In the genomic region with DNA sequence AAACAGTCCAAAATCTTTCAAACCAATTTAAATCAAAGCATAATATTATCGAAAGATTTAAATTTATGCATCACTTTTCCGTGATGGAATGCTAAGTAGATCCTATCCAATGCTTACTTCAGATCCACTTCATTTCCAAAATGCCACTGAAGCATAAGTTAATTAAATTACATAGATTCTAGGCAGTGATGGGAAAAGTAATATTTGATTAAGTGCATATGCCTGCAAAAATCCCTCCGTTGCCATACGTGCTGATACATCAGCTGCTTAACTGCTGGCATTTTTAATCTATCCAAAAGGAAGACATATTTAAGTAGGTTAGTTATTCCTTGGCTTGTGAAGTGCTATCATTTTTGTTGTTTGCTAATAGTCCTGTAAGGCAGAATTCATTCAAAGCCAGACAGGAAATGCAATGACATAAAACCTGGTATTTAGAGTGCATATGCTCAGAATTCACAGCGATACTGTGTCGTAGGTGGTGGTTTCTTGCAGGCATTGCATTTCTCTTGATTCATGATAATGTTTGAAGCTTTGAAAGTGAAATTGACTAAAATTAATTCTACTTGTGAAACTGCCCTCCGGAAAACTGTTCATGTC, we compare ENCODE assay signal across 19 cellular contexts.
"Had no signal": no experiment of that assay in that cellular context is flagged by ENCODE, and none has a peak within 500 bp of the region (broad histone marks: within the 10 kb centered on the region; RNA-seq: fewer than 3 reads in every experiment).

No MANE protein-coding gene starts in this region.

- H3K9ac ChIP-seq: KMS-11 had no signal

- DNase-seq: IMR-90, Kasumi-1, MM.1S, NCI-H1105, NCI-H1417, NCI-H1436 treated with DMSO at 0.1 percent for 48 hours, NCI-H1694, NCI-H187 treated with DMSO at 0.1 percent for 48 hours, NCI-H2029 treated with DMSO at 0.1 percent for 48 hours, NCI-H2171, NCI-H226, NCI-H446, NCI-H510A, NCI-H524 treated with DMSO at 0.1 percent for 48 hours, NCI-H69, NCI-H774, SHP77 had no signal

- H3K27ac ChIP-seq: KMS-11, RWPE1 had no signal

- H3K4me2 ChIP-seq: KMS-11 had no signal
